ENCODE assay signal across 1 cellular context in the genomic region with DNA sequence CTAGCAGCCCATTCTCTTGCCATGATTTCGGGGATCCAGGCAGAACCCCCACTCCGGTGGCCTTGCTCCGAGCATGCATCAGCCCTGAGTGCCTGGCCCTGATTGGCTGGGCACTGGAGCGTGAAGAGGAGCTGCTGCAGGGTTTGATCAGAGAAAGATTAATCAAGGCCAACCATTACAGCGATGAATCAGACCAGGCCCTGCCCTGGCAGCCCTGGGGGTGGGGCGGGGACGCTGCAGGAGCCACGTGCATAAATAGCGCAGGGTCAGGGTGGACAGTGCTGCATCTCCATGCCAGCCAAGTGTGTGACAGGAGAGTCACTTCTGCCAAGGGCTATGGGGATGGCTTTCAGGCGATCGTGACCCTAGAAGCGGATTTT.
TF ChIP-seq lines count a peak whose summit lies in the region.

No MANE protein-coding gene starts in this region.

TF ChIP-seq in A549, 52 proteins besides CTCF, POLR2A, EP300 and RAD21 (continued from another document):
- TF ChIP-seq FOSB (CRISPR knock-in tag; IDR thresholded peaks at IDR 0.05) (no peak), HOXB5 (CRISPR knock-in tag; IDR thresholded peaks at IDR 0.05) (peak; percentile 77; the same call in 1 of the 2 replicates), KDM1A (IDR thresholded peaks at IDR 0.05; ENCODE audit: low read depth) (no peak)
